Comparison of ENCODE assay signal across 8 cellular contexts in genomic region chr1:151371744-151372410, GRCh38. TPM values are rescaled to one million over a fixed set of nuclear protein-coding genes. Genes with fewer than 3 reads are reported as not detected.
DNase-seq lines count a peak whose midpoint lies in the region; ATAC-seq and TF ChIP-seq lines count a peak whose summit lies in the region.

No MANE protein-coding gene starts in this region.

- H3K4me1 Mint-ChIP-seq in T-helper 17 cell: peaks cover 5% of the 10 kb centered on the region

- no peaks in the 10 kb centered on the region for H3K9me2 ChIP-seq in Karpas-422 (replicated peaks; ENCODE audit: insufficient read depth, low read length)

- peak overlapping the region; percentile 86 for H3K27ac Mint-ChIP-seq in T-helper 17 cell

- H3K4me3 Mint-ChIP-seq in T-helper 17 cell: no peak overlapping the region

- H3K36me3 ChIP-seq in HUES64 (ENCODE audit: insufficient read depth, low read length) (0 out of 2 replicates have a peak, but pooled peaks cover 3% of the 10 kb centered on the region), gastrocnemius medialis (peaks cover 0 to 4% of the 10 kb centered on the region in 2 donors), Karpas-422 (ENCODE audit: insufficient read depth, low read length) (no peaks in the 10 kb centered on the region)

- no peaks in the 10 kb centered on the region for H3K27me3 ChIP-seq in HUES64 (ENCODE audit: insufficient read depth, low read length)
- H3K27me3 ChIP-seq in gastrocnemius medialis: no peaks in the 10 kb centered on the region
- no peaks in the 10 kb centered on the region for H3K27me3 ChIP-seq in Karpas-422 (ENCODE audit: low read length)

- in situ Hi-C loops in gastrocnemius medialis (cut with MboI; ENCODE audit: low sequenced_read_pairs in 4 of 4): no loop called here

- H3K4me1 ChIP-seq in HUES64 (ENCODE audit: insufficient read depth, low read length) (peaks cover 6% of the 10 kb centered on the region; the same call in 1 of the 2 replicates), gastrocnemius medialis (peaks cover 40 to 54% of the 10 kb centered on the region in 2 donors), Karpas-422 (ENCODE audit: low read length) (peaks cover 9% of the 10 kb centered on the region)

- H3K27ac ChIP-seq in HUES64 (ENCODE audit: low read depth, low read length) (no peak overlapping the region), gastrocnemius medialis (peak overlapping the region; percentile 79 to 85 (median 84)), Karpas-422 (ENCODE audit: low read length) (no peak overlapping the region)

- no peak for TF ChIP-seq CTCF in gastrocnemius medialis (IDR thresholded peaks at IDR 0.05 in 4 of 5, conservative IDR thresholded peaks at IDR 0.05 in 1 of 5)

- 89% methylated on average over 6 of the region's 8 CpGs for WGBS in HUES64

- H3K27me3 Mint-ChIP-seq in T-helper 17 cell: no peaks in the 10 kb centered on the region

- no peaks in the 10 kb centered on the region for H4K20me1 ChIP-seq in Karpas-422 (ENCODE audit: insufficient read depth, low read depth, low read length)

- ATAC-seq in T-helper 17 cell (no peak), left cardiac atrium (peak; percentile 57 to 59), gastrocnemius medialis (peak; percentile 24 to 33), GM21381 (IDR thresholded peaks at IDR 0.05; ENCODE audit: unreplicated experiment) (no peak)

- H3K9me3 ChIP-seq in HUES64 (ENCODE audit: insufficient read depth, low read depth, low read length) (no peaks in the 10 kb centered on the region), T-helper 17 cell (ENCODE audit: control insufficient read depth, low read length, poor library complexity, severe bottlenecking) (no peaks in the 10 kb centered on the region), gastrocnemius medialis (no peaks in the 10 kb centered on the region), Karpas-422 (ENCODE audit: low read length) (no peaks in the 10 kb centered on the region)

- no peak for TF ChIP-seq POLR2A in gastrocnemius medialis (IDR thresholded peaks at IDR 0.05)

- H3K4me2 ChIP-seq in Karpas-422 (ENCODE audit: low read depth, low read length, poor library complexity, severe bottlenecking): no peak overlapping the region

- peak overlapping the region; percentile 69 for H3K9ac ChIP-seq in HUES64 (ENCODE audit: low read depth, low read length)
- no peak overlapping the region for H3K9ac ChIP-seq in Karpas-422 (ENCODE audit: low read length)

- intact Hi-C loops in left cardiac atrium (cut with DNase I) (no loop called here), gastrocnemius medialis (cut with DNase I; ENCODE audit: low total_unique reads) (loop anchor here (2.0 kb wide), 1 partner anchor 27 kb away; the partner anchor contains the start of gene PSMB4)

- no peak overlapping the region for H2AFZ ChIP-seq in Karpas-422 (ENCODE audit: low read length)

- no peaks in the 10 kb centered on the region for H3K79me2 ChIP-seq in Karpas-422 (ENCODE audit: low read length)

- H3K36me3 Mint-ChIP-seq in T-helper 17 cell (ENCODE audit: low read depth): no peaks in the 10 kb centered on the region

- no peak for DNase-seq in T-helper 17 cell
- peak; percentile 74 for DNase-seq in left cardiac atrium
- DNase-seq in gastrocnemius medialis: peak in 1 of 2 donors; percentile 37
- DNase-seq in NK-92 (lab: John Stamatoyannopoulos, UW; ENCODE audit: unreplicated experiment): no peak
- no peak for DNase-seq in Karpas-422
- no peak for DNase-seq in GDM1 (lab: John Stamatoyannopoulos, UW)

- H3K4me3 ChIP-seq in HUES64 (ENCODE audit: low read length): peak overlapping the region; percentile 55
- H3K4me3 ChIP-seq in gastrocnemius medialis: peak overlapping the region; percentile 53 to 63 (median 60)
- H3K4me3 ChIP-seq in Karpas-422 (ENCODE audit: low read length): no peak overlapping the region

RNA-seq across cellular contexts. Expression of gene SELENBP1, which starts 0.6 kb away (rescaled TPM):
- 18.6 TPM for polyA plus RNA-seq in HUES64 (2013, experiment 1 of 2)
- polyA plus RNA-seq in HUES64 (2013, experiment 2 of 2): 25.8 TPM
- not detected for total RNA-seq in T-helper 17 cell
- 10 to 100 TPM; 30.6 to 82.2 TPM for total RNA-seq in left cardiac atrium
- total RNA-seq in gastrocnemius medialis: 10 to 100 TPM; 30.9 to 70.2 (median 42.3) TPM
- not detected in 2 replicates for total RNA-seq in Karpas-422 (2014; rRNA removed; shearing (Covaris generic); ENCODE audit: low replicate concordance)

RNA-seq across cellular contexts. Expression of gene RFX5, which starts 24.8 kb away (rescaled TPM):
- polyA plus RNA-seq in HUES64 (2013, experiment 1 of 2): 32.0 TPM
- polyA plus RNA-seq in HUES64 (2013, experiment 2 of 2): 37.3 TPM
- 100 to 1,000 TPM in 1 of 2 donors, 10 to 100 TPM in 1; 81.5 to 105 TPM for total RNA-seq in T-helper 17 cell
- total RNA-seq in left cardiac atrium: 10 to 100 TPM; 23.1 to 23.8 TPM
- 10 to 100 TPM; 11.4 to 24.0 (median 20.6) TPM for total RNA-seq in gastrocnemius medialis
- total RNA-seq in Karpas-422 (2014; rRNA removed; shearing (Covaris generic); ENCODE audit: low replicate concordance): 101 and 159 TPM in 2 replicates

RNA-seq across cellular contexts. Expression of gene PSMB4, which starts 27.5 kb away (rescaled TPM):
- polyA plus RNA-seq in HUES64 (2013, experiment 1 of 2): 356 TPM
- polyA plus RNA-seq in HUES64 (2013, experiment 2 of 2): 290 TPM
- total RNA-seq in T-helper 17 cell (100 to 1,000 TPM; 283 to 299 TPM), left cardiac atrium (100 to 1,000 TPM; 163 to 197 TPM), gastrocnemius medialis (100 to 1,000 TPM; 259 to 324 (median 291) TPM)
- 346 and 381 TPM in 2 replicates for total RNA-seq in Karpas-422 (2014; rRNA removed; shearing (Covaris generic); ENCODE audit: low replicate concordance)

RNA-seq across cellular contexts. Expression of gene PI4KB, which starts 44.7 kb away (rescaled TPM):
- polyA plus RNA-seq in HUES64 (2013, experiment 1 of 2): 20.9 TPM
- 19.0 TPM for polyA plus RNA-seq in HUES64 (2013, experiment 2 of 2)
- total RNA-seq in T-helper 17 cell: 10 to 100 TPM; 73.5 to 81.4 TPM
- total RNA-seq in left cardiac atrium: 10 to 100 TPM; 46.3 to 49.4 TPM
- total RNA-seq in gastrocnemius medialis: 10 to 100 TPM; 65.5 to 98.1 (median 77.3) TPM
- total RNA-seq in Karpas-422 (2014; rRNA removed; shearing (Covaris generic); ENCODE audit: low replicate concordance): 29.4 and 42.6 TPM in 2 replicates

Comparison
In these comparisons a context has a peak if more than half of its experiments do, and no peak if none do; other contexts are left out.
1. H3K27ac ChIP-seq: peak in gastrocnemius medialis (4 of 4); none in HUES64 (single experiment) and Karpas-422 (single experiment).
2. ATAC-seq: peak in left cardiac atrium (2 of 2) and gastrocnemius medialis (2 of 2); none in T-helper 17 cell (single experiment) and GM21381 (single experiment).
3. RNA of gene SELENBP1, which starts 0.6 kb away (total RNA-seq): 30.6 to 82.2 TPM in left cardiac atrium and 30.9 to 70.2 TPM in gastrocnemius medialis; not detected in T-helper 17 cell and not detected in Karpas-422; every median in the first group is over 10 times any median in the second.